23 cellular contexts compared by ENCODE assay signal in the genomic region with DNA sequence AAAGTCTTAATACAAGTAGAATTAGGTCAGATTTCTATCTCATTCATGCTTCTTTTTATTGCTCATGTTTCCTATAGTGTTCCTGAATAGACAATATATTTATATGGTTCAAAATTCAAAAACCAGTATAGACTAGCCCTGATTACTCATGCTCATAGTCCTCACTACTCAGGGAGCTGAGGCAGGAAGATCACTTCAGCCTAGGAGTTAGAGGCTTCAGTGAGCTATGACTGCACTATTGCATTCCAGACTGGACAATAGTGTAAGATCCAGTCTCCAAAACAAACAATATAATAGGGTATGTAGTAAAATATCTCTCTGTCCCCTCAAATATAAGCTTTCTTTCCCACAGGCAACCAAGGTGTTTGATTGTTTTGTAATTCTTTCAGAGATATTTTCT. TPM values are rescaled to one million over a fixed set of nuclear protein-coding genes. Genes with fewer than 3 reads are reported as not detected.
A peak's percentile ranks its signal among the peaks of the same experiment; 100 is the strongest.
DNase-seq lines count a peak whose midpoint lies in the region; ATAC-seq and FAIRE-seq lines count a peak whose summit lies in the region.
"Had no signal": no experiment of that assay in that cellular context is flagged by ENCODE, and none has a peak within 500 bp of the region (broad histone marks: within the 10 kb centered on the region; RNA-seq: fewer than 3 reads in every experiment).

No MANE protein-coding gene starts in this region.

- no peak overlapping the region for H3K27ac ChIP-seq in small intestine (ENCODE audit: low read depth in 1 of 2, low read length in 1 of 2)
- H3K27ac ChIP-seq: 22Rv1, BLaER1 had no signal

- H3K36me3 ChIP-seq in small intestine (ENCODE audit: control insufficient read depth in 2 of 2, insufficient read depth in 2 of 2, low read length in 2 of 2): no peaks in the 10 kb centered on the region
- H3K36me3 ChIP-seq: BLaER1 had no signal

- no peak for FAIRE-seq in small intestine (lab: Jason Lieb, UNC)
- FAIRE-seq: GM18507 had no signal

- ATAC-seq in esophagus mucosa (peak; percentile 54), HG03521 (IDR thresholded peaks at IDR 0.05; ENCODE audit: unreplicated experiment) (no peak), HG03139 (IDR thresholded peaks at IDR 0.05; ENCODE audit: unreplicated experiment) (no peak)

- DNase-seq in DMS53 (lab: John Stamatoyannopoulos, UW) (peak; percentile 23), DMS53 treated with DMSO at 0.1 percent for 48 hours (lab: John Stamatoyannopoulos, UW; ENCODE audit: unreplicated experiment) (no peak), RKO (ENCODE audit: low spot score) (peak; percentile 52), small intestine (peak; percentile 33)
- DNase-seq in activated CD4-positive, alpha-beta T cell treated with anti-CD3 and anti-CD28 coated beads, Interleukin-2, amount 50 U/mL, for 1 hour: no peak
- DNase-seq: ACHN; CD4-positive, alpha-beta T cell; COR-L47; DND-41; GDM1; KBM-7; NCI-H1105 treated with DMSO at 0.1 percent for 48 hours; NCI-H2029 treated with DMSO at 0.1 percent for 48 hours; NCI-H345; NCI-H524; NCI-H774; NK-92 treated with Interleukin-12 subunit alpha and Interleukin-12 subunit beta, amount 100 ng/mL, for 24 hours had no signal

- no peaks in the 10 kb centered on the region for H3K27me3 ChIP-seq in small intestine (ENCODE audit: control insufficient read depth in 2 of 2, insufficient read depth in 2 of 2, low read length in 2 of 2)
- H3K27me3 ChIP-seq: BLaER1 had no signal

- no peak overlapping the region for H3K4me3 ChIP-seq in small intestine (ENCODE audit: low read depth in 1 of 2, low read length in 2 of 2)
- H3K4me3 ChIP-seq: BLaER1 had no signal

- no peaks in the 10 kb centered on the region for H3K9me3 ChIP-seq in small intestine (ENCODE audit: control insufficient read depth, low read depth)

- H3K4me1 ChIP-seq in small intestine (ENCODE audit: control insufficient read depth in 2 of 2, insufficient read depth in 1 of 2, low read depth in 1 of 2, low read length in 1 of 2): no peaks in the 10 kb centered on the region
- H3K4me1 ChIP-seq: BLaER1 had no signal

RNA-seq across cellular contexts. Expression of a gene that starts 2.4 kb away (rescaled TPM):
- total RNA-seq in esophagus mucosa: 0.32 TPM
- polyA plus RNA-seq in small intestine: under 1 TPM in 2 of 3 donors, not detected in 1; 0.06 to 0.27 TPM

Comparison
In these comparisons a context has a peak if more than half of its experiments do, and no peak if none do; other contexts are left out.
1. DNase-seq: peak in DMS53 (single experiment), RKO (single experiment) and small intestine (single experiment); none in DMS53 treated with DMSO at 0.1 percent for 48 hours (single experiment) and activated CD4-positive, alpha-beta T cell treated with anti-CD3 and anti-CD28 coated beads, Interleukin-2, amount 50 U/mL, for 1 hour (single experiment).